ENCODE assay signal across 19 cellular contexts in genomic region chr4:80840396-80840795, GRCh38.
"Had no signal": no experiment of that assay in that cellular context is flagged by ENCODE, and none has a peak within 500 bp of the region (broad histone marks: within the 10 kb centered on the region; RNA-seq: fewer than 3 reads in every experiment).

No MANE protein-coding gene starts in this region.

- H3K4me3 ChIP-seq: hepatocyte, left lung, tibial nerve had no signal

- FAIRE-seq: keratinocyte, urothelium cell line had no signal

- H3K27me3 ChIP-seq: foreskin keratinocyte, hepatocyte, left lung, tibial nerve had no signal

- H2AFZ ChIP-seq: hepatocyte had no signal

- H3K36me3 ChIP-seq: left lung, tibial nerve, WERI-Rb-1 had no signal

- DNase-seq: activated CD4-positive, alpha-beta T cell treated with anti-CD3 and anti-CD28 coated beads for 1 hour; activated CD8-positive, alpha-beta memory T cell treated with anti-CD3 and anti-CD28 coated beads for 24 hours; activated CD8-positive, alpha-beta memory T cell treated with anti-CD3 and anti-CD28 coated beads, Interleukin-2, amount 50 U/mL, for 48 hours; activated effector memory CD4-positive, alpha-beta T cell treated with anti-CD3 and anti-CD28 coated beads, Interleukin-2, amount 50 U/mL, for 16 hours; activated naive CD4-positive, alpha-beta T cell treated with anti-CD3 and anti-CD28 coated beads, Interleukin-2, amount 50 U/mL, for 16 hours; activated T-cell treated with anti-CD3 and anti-CD28 coated beads, Interleukin-2, amount 50 U/mL, for 48 hours; effector memory CD8-positive, alpha-beta T cell; foreskin keratinocyte; left lung; mammary epithelial cell; nephron progenitor cell; occipital lobe; posterior cingulate gyrus; stimulated activated CD4-positive, alpha-beta T cell treated with anti-CD3 and anti-CD28 coated beads, Interleukin-2, amount 100 ng/mL, for 24 hours; WERI-Rb-1 had no signal

- H3K4me2 ChIP-seq: hepatocyte had no signal

- H3K79me2 ChIP-seq: hepatocyte had no signal

- H3K27ac ChIP-seq: foreskin keratinocyte, hepatocyte, left lung, tibial nerve, WERI-Rb-1 had no signal

- ATAC-seq: effector memory CD8-positive, alpha-beta T cell; foreskin keratinocyte; left lung had no signal

- H3K4me1 ChIP-seq: foreskin keratinocyte, left lung, tibial nerve had no signal
